Comparison of ENCODE assay signal across 17 cellular contexts in genomic region chr6:167851349-167851952, GRCh38. TPM values are rescaled to one million over a fixed set of nuclear protein-coding genes. Genes with fewer than 3 reads are reported as not detected.
A peak's percentile ranks its signal among the peaks of the same experiment; 100 is the strongest.
DNase-seq lines count a peak whose midpoint lies in the region; ATAC-seq and TF ChIP-seq lines count a peak whose summit lies in the region.
"Had no signal": no experiment of that assay in that cellular context is flagged by ENCODE, and none has a peak within 500 bp of the region (broad histone marks: within the 10 kb centered on the region; RNA-seq: fewer than 3 reads in every experiment).

No MANE protein-coding gene starts in this region.

- H4K91ac ChIP-seq in mesenchymal stem cell (ENCODE audit: low read length), result no peak overlapping the region

- no peak overlapping the region for H4K8ac ChIP-seq in mesenchymal stem cell (ENCODE audit: low read length)

- H3K79me1 ChIP-seq in mesenchymal stem cell (replicated peaks; ENCODE audit: low read length, poor library complexity, severe bottlenecking), result no peaks in the 10 kb centered on the region

- H2AK5ac ChIP-seq in mesenchymal stem cell (ENCODE audit: low read length, severe bottlenecking), result no peak overlapping the region

- no peaks in the 10 kb centered on the region for H3K36me3 ChIP-seq in DOHH2 (ENCODE audit: control insufficient read depth, low read length)
- no peaks in the 10 kb centered on the region for H3K36me3 ChIP-seq in mesenchymal stem cell (ENCODE audit: control insufficient read depth in 1 of 2, insufficient read depth in 2 of 2, low read depth in 1 of 2, low read length in 2 of 2)
- H3K36me3 ChIP-seq: right atrium auricular region had no signal

- no peak overlapping the region for H2BK12ac ChIP-seq in mesenchymal stem cell (ENCODE audit: low read length in 2 of 2)

- no CpG with 5 or more reads among the region's 2 CpGs for WGBS in mesenchymal stem cell

- no peak overlapping the region for H2AFZ ChIP-seq in mesenchymal stem cell (ENCODE audit: low read depth, low read length)

- H3K9me3 Mint-ChIP-seq in activated T-helper 17 cell treated with anti-CD3 and anti-CD28 coated beads, Interleukin-2, amount 50 U/mL, for 72 hours, result no peaks in the 10 kb centered on the region
- H3K9me3 Mint-ChIP-seq: HFFc6; T-helper 2 cell treated with Interferon-gamma antibody and Interleukin-4, amounts not matched to agents 5 μg/mL and 100 μg/mL, for 36 hours had no signal

- H3K9ac ChIP-seq in mesenchymal stem cell (ENCODE audit: low read length), result no peak overlapping the region
- H3K9ac ChIP-seq: BLaER1 treated with 17β-estradiol and CSF1 and Interleukin-3, amounts not matched to agents 10 nM and 100 nM had no signal

- H3K23ac ChIP-seq in mesenchymal stem cell (ENCODE audit: low read length in 2 of 2), result no peak overlapping the region

- no peak overlapping the region for H3K18ac ChIP-seq in mesenchymal stem cell (ENCODE audit: low read depth in 1 of 2, low read length in 2 of 2)

- H3K4me2 ChIP-seq in DOHH2 (ENCODE audit: low read length) (peak overlapping the region; percentile 11; the same call in 1 of the 2 replicates), mesenchymal stem cell (ENCODE audit: low read length, poor library complexity, severe bottlenecking) (no peak overlapping the region)

- no peaks in the 10 kb centered on the region for H3K36me3 Mint-ChIP-seq in activated T-helper 17 cell treated with anti-CD3 and anti-CD28 coated beads, Interleukin-2, amount 50 U/mL, for 72 hours (ENCODE audit: low read depth)

- DNase-seq in MV-4-11 (lab: John Stamatoyannopoulos, UW) (peak; percentile 24), mesenchymal stem cell (peak; percentile 47), hepatic stellate cell (ENCODE audit: low spot score) (no peak)
- DNase-seq in activated CD4-positive, CD25-positive, alpha-beta regulatory T cell treated with anti-CD3 and anti-CD28 coated beads, Interleukin-2, amount 50 U/mL, for 72 hours, result no peak
- DNase-seq: activated CD4-positive, alpha-beta T cell treated with anti-CD3 and anti-CD28 coated beads, Interleukin-2, amount 50 U/mL, for 48 hours; HFFc6; NCI-H446 treated with DMSO at 0.1 percent for 48 hours; stimulated activated CD4-positive, alpha-beta T cell treated with anti-CD3 and anti-CD28 coated beads, Interleukin-4, amount 100 ng/mL, for 4 hours; stimulated activated naive CD4-positive, alpha-beta T cell treated with Interleukin-2 at 50 U/mL for 16 hours had no signal

- peaks cover 55% of the 10 kb centered on the region for H3K79me2 ChIP-seq in DOHH2 (ENCODE audit: control insufficient read depth, low read length)

- H3K27ac ChIP-seq in DOHH2 (ENCODE audit: low read depth, low read length) (no peak overlapping the region), mesenchymal stem cell (ENCODE audit: low read length, poor library complexity, severe bottlenecking) (no peak overlapping the region)
- H3K27ac ChIP-seq: BLaER1 treated with 17β-estradiol and CSF1 and Interleukin-3, amounts not matched to agents 10 nM and 100 nM; right atrium auricular region had no signal

- no peak for ATAC-seq in activated T-helper 17 cell treated with anti-CD3 and anti-CD28 coated beads, Interleukin-2, amount 50 U/mL, for 72 hours (replicated peaks)
- no peak for ATAC-seq in GM19455 (IDR thresholded peaks at IDR 0.05; ENCODE audit: unreplicated experiment)
- ATAC-seq in HG02852 (IDR thresholded peaks at IDR 0.05; ENCODE audit: unreplicated experiment), result no peak
- ATAC-seq: Right ventricle myocardium inferior had no signal

- no peak overlapping the region for H3K27ac Mint-ChIP-seq in activated T-helper 17 cell treated with anti-CD3 and anti-CD28 coated beads, Interleukin-2, amount 50 U/mL, for 72 hours
- H3K27ac Mint-ChIP-seq: HFFc6; T-helper 2 cell treated with Interferon-gamma antibody and Interleukin-4, amounts not matched to agents 5 μg/mL and 100 μg/mL, for 36 hours had no signal

- H3K4me3 ChIP-seq in DOHH2 (ENCODE audit: low read length), result no peak overlapping the region
- no peak overlapping the region for H3K4me3 ChIP-seq in mesenchymal stem cell (ENCODE audit: insufficient read depth in 1 of 2, low read depth in 1 of 2, low read length in 2 of 2)
- H3K4me3 ChIP-seq: BLaER1 treated with 17β-estradiol and CSF1 and Interleukin-3, amounts not matched to agents 10 nM and 100 nM; right atrium auricular region had no signal

- H3K4me1 ChIP-seq in DOHH2 (ENCODE audit: control insufficient read depth, low read length), result peaks cover 9% of the 10 kb centered on the region
- H3K4me1 ChIP-seq in mesenchymal stem cell (ENCODE audit: control insufficient read depth, insufficient read depth, low read depth, low read length), result peaks cover 2% of the 10 kb centered on the region

- no peak overlapping the region for H3K4ac ChIP-seq in mesenchymal stem cell (ENCODE audit: low read depth in 1 of 2, low read length in 2 of 2)

- no peaks in the 10 kb centered on the region for H3K9me2 ChIP-seq in DOHH2 (replicated peaks; ENCODE audit: control insufficient read depth, low read length)

- H3K27me3 ChIP-seq in DOHH2 (ENCODE audit: control insufficient read depth, low read length) (no peaks in the 10 kb centered on the region), mesenchymal stem cell (ENCODE audit: control insufficient read depth in 1 of 2, insufficient read depth in 1 of 2, low read length in 2 of 2) (no peaks in the 10 kb centered on the region)
- H3K27me3 ChIP-seq: BLaER1 treated with 17β-estradiol and CSF1 and Interleukin-3, amounts not matched to agents 10 nM and 100 nM; right atrium auricular region had no signal

- H2BK5ac ChIP-seq in mesenchymal stem cell (ENCODE audit: low read depth, low read length, poor library complexity, severe bottlenecking), result no peak overlapping the region

- no peaks in the 10 kb centered on the region for H4K20me1 ChIP-seq in DOHH2 (ENCODE audit: control insufficient read depth, insufficient read depth, low read depth, low read length)

- H3K9me3 ChIP-seq in DOHH2 (ENCODE audit: control insufficient read depth, insufficient read depth, low read length), result no peaks in the 10 kb centered on the region
- H3K9me3 ChIP-seq in mesenchymal stem cell (ENCODE audit: control insufficient read depth, low read length), result no peaks in the 10 kb centered on the region
- H3K9me3 ChIP-seq: right atrium auricular region had no signal

- TF ChIP-seq CTCF in DOHH2 (IDR thresholded peaks at IDR 0.05; ENCODE audit: low read depth, low read length, poor library complexity, severe bottlenecking), result no peak

- no peaks in the 10 kb centered on the region for H3K27me3 Mint-ChIP-seq in activated T-helper 17 cell treated with anti-CD3 and anti-CD28 coated beads, Interleukin-2, amount 50 U/mL, for 72 hours

- no peak overlapping the region for H3K14ac ChIP-seq in mesenchymal stem cell (ENCODE audit: low read length in 2 of 2)

- H3K4me3 Mint-ChIP-seq in activated T-helper 17 cell treated with anti-CD3 and anti-CD28 coated beads, Interleukin-2, amount 50 U/mL, for 72 hours, result peak overlapping the region; percentile 71
- H3K4me3 Mint-ChIP-seq: HFFc6; T-helper 2 cell treated with Interferon-gamma antibody and Interleukin-4, amounts not matched to agents 5 μg/mL and 100 μg/mL, for 36 hours had no signal

- no peak overlapping the region for H2BK120ac ChIP-seq in mesenchymal stem cell (ENCODE audit: low read depth, low read length)

- H2BK15ac ChIP-seq in mesenchymal stem cell (ENCODE audit: low read depth, poor library complexity, severe bottlenecking), result no peak overlapping the region

- peaks cover 43% of the 10 kb centered on the region for H3K4me1 Mint-ChIP-seq in activated T-helper 17 cell treated with anti-CD3 and anti-CD28 coated beads, Interleukin-2, amount 50 U/mL, for 72 hours

- H3F3A ChIP-seq in DOHH2 (ENCODE audit: control insufficient read depth, insufficient read depth), result no peaks in the 10 kb centered on the region

RNA-seq across cellular contexts. Expression of gene AFDN, which starts 24.7 kb away (rescaled TPM):
- total RNA-seq in activated T-helper 17 cell treated with anti-CD3 and anti-CD28 coated beads, Interleukin-2, amount 50 U/mL, for 72 hours, result 100 to 1,000 TPM in 1 of 2 donors, 10 to 100 TPM in 1; 56.3 to 107 TPM
- 47.4 TPM for polyA plus RNA-seq in mesenchymal stem cell (2013, experiment 1 of 2)
- polyA plus RNA-seq in mesenchymal stem cell (2013, experiment 2 of 2), result 42.9 TPM

Comparison
In these comparisons a context has a peak if more than half of its experiments do, and no peak if none do; other contexts are left out.
1. DNase-seq: peak in MV-4-11 (single experiment) and mesenchymal stem cell (single experiment); none in hepatic stellate cell (single experiment) and activated CD4-positive, CD25-positive, alpha-beta regulatory T cell treated with anti-CD3 and anti-CD28 coated beads, Interleukin-2, amount 50 U/mL, for 72 hours (single experiment).